ENCODE assay signal across 1 cellular context in genomic region chr4:13484045-13484748, GRCh38.
TF ChIP-seq lines count a peak whose summit lies in the region.

RAB28 (minus strand) TSS chr4:13484340.

TF ChIP-seq in HepG2, 621 proteins besides CTCF, POLR2A, EP300 and RAD21 (continued from another document):
- TF ChIP-seq, protein P1, sequence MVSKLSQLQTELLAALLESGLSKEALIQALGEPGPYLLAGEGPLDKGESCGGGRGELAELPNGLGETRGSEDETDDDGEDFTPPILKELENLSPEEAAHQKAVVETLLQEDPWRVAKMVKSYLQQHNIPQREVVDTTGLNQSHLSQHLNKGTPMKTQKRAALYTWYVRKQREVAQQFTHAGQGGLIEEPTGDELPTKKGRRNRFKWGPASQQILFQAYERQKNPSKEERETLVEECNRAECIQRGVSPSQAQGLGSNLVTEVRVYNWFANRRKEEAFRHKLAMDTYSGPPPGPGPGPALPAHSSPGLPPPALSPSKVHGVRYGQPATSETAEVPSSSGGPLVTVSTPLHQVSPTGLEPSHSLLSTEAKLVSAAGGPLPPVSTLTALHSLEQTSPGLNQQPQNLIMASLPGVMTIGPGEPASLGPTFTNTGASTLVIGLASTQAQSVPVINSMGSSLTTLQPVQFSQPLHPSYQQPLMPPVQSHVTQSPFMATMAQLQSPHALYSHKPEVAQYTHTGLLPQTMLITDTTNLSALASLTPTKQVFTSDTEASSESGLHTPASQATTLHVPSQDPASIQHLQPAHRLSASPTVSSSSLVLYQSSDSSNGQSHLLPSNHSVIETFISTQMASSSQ (IDR thresholded peaks at IDR 0.05; ENCODE audit: low read depth): no peak
- TF ChIP-seq, protein P1 (CRISPR knock-in tag; IDR thresholded peaks at IDR 0.05; ENCODE audit: borderline replicate concordance): no peak; the same call in 1 of the 2 replicates
- TF ChIP-seq IKZF4 (CRISPR knock-in tag; IDR thresholded peaks at IDR 0.05; ENCODE audit: borderline replicate concordance, low read depth, not compliant biosample characterization) (peak; percentile 11), NFIB (CRISPR knock-in tag; IDR thresholded peaks at IDR 0.05; ENCODE audit: borderline replicate concordance) (no peak), KAT8 (CRISPR knock-in tag; IDR thresholded peaks at IDR 0.05) (no peak; the same call in 1 of the 2 replicates), PLRG1 (conservative IDR thresholded peaks at IDR 0.05) (no peak), TAF1 (CRISPR knock-in tag; IDR thresholded peaks at IDR 0.05) (peak; percentile 92), ZNF777 (CRISPR knock-in tag; IDR thresholded peaks at IDR 0.05) (0 out of 2 replicates have a peak, but pooled peaks have one; percentile 31), PITX1 (CRISPR knock-in tag; IDR thresholded peaks at IDR 0.05) (0 out of 2 replicates have a peak, but pooled peaks have one; percentile 21), ELK4 (CRISPR knock-in tag; IDR thresholded peaks at IDR 0.05; ENCODE audit: borderline replicate concordance) (no peak), GABPB1 (CRISPR knock-in tag; IDR thresholded peaks at IDR 0.05) (peak; percentile 63), ZNF672 (CRISPR knock-in tag; IDR thresholded peaks at IDR 0.05) (no peak), ZNF616 (CRISPR knock-in tag; IDR thresholded peaks at IDR 0.05; ENCODE audit: low read depth) (no peak), TBX2 (CRISPR knock-in tag; IDR thresholded peaks at IDR 0.05; ENCODE audit: borderline replicate concordance) (no peak; the same call in 1 of the 2 replicates), MAZ (IDR thresholded peaks at IDR 0.05; ENCODE audit: borderline replicate concordance, low read depth, low read length) (peak; percentile 25), MAZ (CRISPR knock-in tag; IDR thresholded peaks at IDR 0.05; ENCODE audit: low read depth) (peak; percentile 65; the same call in 1 of the 2 replicates), GATAD1 (CRISPR knock-in tag; IDR thresholded peaks at IDR 0.05) (peak; percentile 45; the same call in 1 of the 2 replicates), REXO4 (CRISPR knock-in tag; IDR thresholded peaks at IDR 0.05; ENCODE audit: borderline replicate concordance) (no peak), ZNF432 (CRISPR knock-in tag; IDR thresholded peaks at IDR 0.05; ENCODE audit: borderline replicate concordance) (no peak), ZNF766 (CRISPR knock-in tag; IDR thresholded peaks at IDR 0.05; ENCODE audit: borderline replicate concordance) (peak; percentile 63; the same call in 1 of the 2 replicates), BORCS8-MEF2B (CRISPR knock-in tag; IDR thresholded peaks at IDR 0.05) (no peak; the same call in 1 of the 2 replicates), SETDB1 (CRISPR knock-in tag; IDR thresholded peaks at IDR 0.05; ENCODE audit: borderline replicate concordance) (no peak), SP4 (CRISPR knock-in tag; IDR thresholded peaks at IDR 0.05) (peak; percentile 85), ZNF335 (CRISPR knock-in tag; IDR thresholded peaks at IDR 0.05) (no peak), ZNF678 (CRISPR knock-in tag; IDR thresholded peaks at IDR 0.05) (no peak), FOXA1 (IDR thresholded peaks at IDR 0.05) (no peak), FOXA1 (CRISPR knock-in tag; IDR thresholded peaks at IDR 0.05) (no peak), NKX3-1 (CRISPR knock-in tag; IDR thresholded peaks at IDR 0.05) (peak; percentile 26; the same call in 1 of the 2 replicates), ZFP91 (CRISPR knock-in tag; IDR thresholded peaks at IDR 0.05; ENCODE audit: borderline replicate concordance) (peak; percentile 65; the same call in 1 of the 2 replicates), ZNF557 (CRISPR knock-in tag; IDR thresholded peaks at IDR 0.05) (no peak), ZNF350 (CRISPR knock-in tag; IDR thresholded peaks at IDR 0.05; ENCODE audit: borderline replicate concordance, low read depth) (no peak), GTF3A (CRISPR knock-in tag; conservative IDR thresholded peaks at IDR 0.05) (no peak), ZBTB21 (CRISPR knock-in tag; IDR thresholded peaks at IDR 0.05) (0 out of 2 replicates have a peak, but pooled peaks have one; percentile 18), ZNF552 (CRISPR knock-in tag; IDR thresholded peaks at IDR 0.05; ENCODE audit: borderline replicate concordance) (no peak), ZBTB44 (CRISPR knock-in tag; IDR thresholded peaks at IDR 0.05) (no peak), ATAD3A (CRISPR knock-in tag; IDR thresholded peaks at IDR 0.05) (no peak), ZFYVE20 (CRISPR knock-in tag; IDR thresholded peaks at IDR 0.05; ENCODE audit: borderline replicate concordance, low read depth) (no peak), MTF2 (CRISPR knock-in tag; IDR thresholded peaks at IDR 0.05; ENCODE audit: borderline replicate concordance) (no peak), ZNF768 (CRISPR knock-in tag; IDR thresholded peaks at IDR 0.05) (no peak), RFX3 (CRISPR knock-in tag; IDR thresholded peaks at IDR 0.05) (peak; percentile 75)
- TF ChIP-seq, protein P2, sequence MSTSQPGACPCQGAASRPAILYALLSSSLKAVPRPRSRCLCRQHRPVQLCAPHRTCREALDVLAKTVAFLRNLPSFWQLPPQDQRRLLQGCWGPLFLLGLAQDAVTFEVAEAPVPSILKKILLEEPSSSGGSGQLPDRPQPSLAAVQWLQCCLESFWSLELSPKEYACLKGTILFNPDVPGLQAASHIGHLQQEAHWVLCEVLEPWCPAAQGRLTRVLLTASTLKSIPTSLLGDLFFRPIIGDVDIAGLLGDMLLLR (CRISPR knock-in tag; IDR thresholded peaks at IDR 0.05): no peak
- TF ChIP-seq, protein P3, sequence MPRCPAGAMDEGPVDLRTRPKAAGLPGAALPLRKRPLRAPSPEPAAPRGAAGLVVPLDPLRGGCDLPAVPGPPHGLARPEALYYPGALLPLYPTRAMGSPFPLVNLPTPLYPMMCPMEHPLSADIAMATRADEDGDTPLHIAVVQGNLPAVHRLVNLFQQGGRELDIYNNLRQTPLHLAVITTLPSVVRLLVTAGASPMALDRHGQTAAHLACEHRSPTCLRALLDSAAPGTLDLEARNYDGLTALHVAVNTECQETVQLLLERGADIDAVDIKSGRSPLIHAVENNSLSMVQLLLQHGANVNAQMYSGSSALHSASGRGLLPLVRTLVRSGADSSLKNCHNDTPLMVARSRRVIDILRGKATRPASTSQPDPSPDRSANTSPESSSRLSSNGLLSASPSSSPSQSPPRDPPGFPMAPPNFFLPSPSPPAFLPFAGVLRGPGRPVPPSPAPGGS (CRISPR knock-in tag; IDR thresholded peaks at IDR 0.05): peak; percentile 29; the same call in 1 of the 2 replicates
- TF ChIP-seq, protein P4, sequence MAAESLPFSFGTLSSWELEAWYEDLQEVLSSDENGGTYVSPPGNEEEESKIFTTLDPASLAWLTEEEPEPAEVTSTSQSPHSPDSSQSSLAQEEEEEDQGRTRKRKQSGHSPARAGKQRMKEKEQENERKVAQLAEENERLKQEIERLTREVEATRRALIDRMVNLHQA (CRISPR knock-in tag; IDR thresholded peaks at IDR 0.05): no peak
- TF ChIP-seq, protein P5, sequence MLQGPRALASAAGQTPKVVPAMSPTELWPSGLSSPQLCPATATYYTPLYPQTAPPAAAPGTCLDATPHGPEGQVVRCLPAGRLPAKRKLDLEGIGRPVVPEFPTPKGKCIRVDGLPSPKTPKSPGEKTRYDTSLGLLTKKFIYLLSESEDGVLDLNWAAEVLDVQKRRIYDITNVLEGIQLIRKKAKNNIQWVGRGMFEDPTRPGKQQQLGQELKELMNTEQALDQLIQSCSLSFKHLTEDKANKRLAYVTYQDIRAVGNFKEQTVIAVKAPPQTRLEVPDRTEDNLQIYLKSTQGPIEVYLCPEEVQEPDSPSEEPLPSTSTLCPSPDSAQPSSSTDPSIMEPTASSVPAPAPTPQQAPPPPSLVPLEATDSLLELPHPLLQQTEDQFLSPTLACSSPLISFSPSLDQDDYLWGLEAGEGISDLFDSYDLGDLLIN (CRISPR knock-in tag; IDR thresholded peaks at IDR 0.05; ENCODE audit: borderline replicate concordance): peak; percentile 71; the same call in 1 of the 2 replicates
- TF ChIP-seq, protein P6, sequence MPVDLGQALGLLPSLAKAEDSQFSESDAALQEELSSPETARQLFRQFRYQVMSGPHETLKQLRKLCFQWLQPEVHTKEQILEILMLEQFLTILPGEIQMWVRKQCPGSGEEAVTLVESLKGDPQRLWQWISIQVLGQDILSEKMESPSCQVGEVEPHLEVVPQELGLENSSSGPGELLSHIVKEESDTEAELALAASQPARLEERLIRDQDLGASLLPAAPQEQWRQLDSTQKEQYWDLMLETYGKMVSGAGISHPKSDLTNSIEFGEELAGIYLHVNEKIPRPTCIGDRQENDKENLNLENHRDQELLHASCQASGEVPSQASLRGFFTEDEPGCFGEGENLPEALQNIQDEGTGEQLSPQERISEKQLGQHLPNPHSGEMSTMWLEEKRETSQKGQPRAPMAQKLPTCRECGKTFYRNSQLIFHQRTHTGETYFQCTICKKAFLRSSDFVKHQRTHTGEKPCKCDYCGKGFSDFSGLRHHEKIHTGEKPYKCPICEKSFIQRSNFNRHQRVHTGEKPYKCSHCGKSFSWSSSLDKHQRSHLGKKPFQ (CRISPR knock-in tag; IDR thresholded peaks at IDR 0.05; ENCODE audit: insufficient replicate concordance): no peak
TF ChIP-seq in HepG2: peak in this region for 113.
